ENCODE assay signal across 13 cellular contexts in genomic region chr22:49238181-49239141, GRCh38.
"Had no signal": no experiment of that assay in that cellular context is flagged by ENCODE, and none has a peak within 500 bp of the region (broad histone marks: within the 10 kb centered on the region; RNA-seq: fewer than 3 reads in every experiment).

No MANE protein-coding gene starts in this region.

- H3K27ac Mint-ChIP-seq: activated CD4-positive, alpha-beta T cell treated with anti-CD3 and anti-CD28 coated beads for 36 hours; mesothelial cell of epicardium; stimulated activated memory B cell treated with anti-CD40 and anti-IgM and Interleukin-4, amounts not matched to agents 10 μg/mL and 1 μg/mL and 100 μg/mL, for 72 hours; T-helper 17 cell had no signal

- H3K36me3 Mint-ChIP-seq: mesothelial cell of epicardium; stimulated activated memory B cell treated with anti-CD40 and anti-IgM and Interleukin-4, amounts not matched to agents 10 μg/mL and 1 μg/mL and 100 μg/mL, for 72 hours had no signal

- H3K4me3 ChIP-seq: cardiac muscle cell, pancreas, tibial artery had no signal

- ATAC-seq: activated CD4-positive, alpha-beta T cell treated with anti-CD3 and anti-CD28 coated beads for 36 hours; esophagus mucosa; left ventricle myocardium superior; pancreas; stimulated activated memory B cell treated with anti-CD40 and anti-IgM and Interleukin-4, amounts not matched to agents 10 μg/mL and 1 μg/mL and 100 μg/mL, for 72 hours; T-helper 17 cell had no signal

- H3K27me3 ChIP-seq: cardiac muscle cell, pancreas had no signal

- H3K36me3 ChIP-seq: cardiac muscle cell, pancreas, tibial artery had no signal

- DNase-seq: activated CD4-positive, alpha-beta T cell treated with anti-CD3 and anti-CD28 coated beads for 36 hours; activated naive CD4-positive, alpha-beta T cell treated with anti-CD3 and anti-CD28 coated beads, Interleukin-2, amount 50 U/mL, for 16 hours; activated T-cell treated with anti-CD3 and anti-CD28 coated beads, Interleukin-2, amount 50 U/mL, for 1 hour; hippocampal formation; left ventricle myocardium superior; pancreas; stimulated activated CD4-positive, alpha-beta T cell treated with anti-CD3 and anti-CD28 coated beads, Interleukin-2, amount 100 ng/mL, for 48 hours; T-helper 17 cell had no signal

- H3K27me3 Mint-ChIP-seq: activated CD4-positive, alpha-beta T cell treated with anti-CD3 and anti-CD28 coated beads for 36 hours had no signal

- H3K9me3 ChIP-seq: pancreas, tibial artery had no signal

- H3K4me1 ChIP-seq: pancreas, tibial artery had no signal

- H3K4me1 Mint-ChIP-seq: activated CD4-positive, alpha-beta T cell treated with anti-CD3 and anti-CD28 coated beads for 36 hours; mesothelial cell of epicardium; stimulated activated memory B cell treated with anti-CD40 and anti-IgM and Interleukin-4, amounts not matched to agents 10 μg/mL and 1 μg/mL and 100 μg/mL, for 72 hours; T-helper 17 cell had no signal

- H3K4me3 Mint-ChIP-seq: activated CD4-positive, alpha-beta T cell treated with anti-CD3 and anti-CD28 coated beads for 36 hours; mesothelial cell of epicardium; stimulated activated memory B cell treated with anti-CD40 and anti-IgM and Interleukin-4, amounts not matched to agents 10 μg/mL and 1 μg/mL and 100 μg/mL, for 72 hours; T-helper 17 cell had no signal

- H3K27ac ChIP-seq: cardiac muscle cell, pancreas, tibial artery had no signal
